Comparison of ENCODE assay signal across 1 cellular context in the genomic region with DNA sequence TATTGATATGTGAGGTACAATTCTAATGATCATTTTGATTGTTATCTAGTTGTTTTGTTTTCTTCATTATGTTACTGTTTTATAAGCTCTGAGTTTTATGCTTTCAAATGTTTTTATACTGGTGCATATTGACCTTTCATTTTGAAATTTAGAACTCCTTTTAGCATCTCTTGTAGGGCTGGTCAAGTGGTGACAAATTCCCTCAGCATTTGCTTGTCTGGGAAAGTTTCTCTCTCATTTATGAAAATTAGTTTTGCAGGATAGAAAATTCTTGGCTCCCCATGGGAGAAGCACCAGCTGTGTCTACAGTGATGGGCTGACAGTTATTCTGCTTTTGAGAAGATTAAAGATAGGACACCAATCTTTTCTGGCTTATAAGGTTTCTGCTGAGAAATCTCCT.
TF ChIP-seq lines count a peak whose summit lies in the region.

No MANE protein-coding gene starts in this region.

TF ChIP-seq in GM12878, 131 proteins besides CTCF, POLR2A, EP300 and RAD21 (continued from another document):
- TF ChIP-seq, protein P1, sequence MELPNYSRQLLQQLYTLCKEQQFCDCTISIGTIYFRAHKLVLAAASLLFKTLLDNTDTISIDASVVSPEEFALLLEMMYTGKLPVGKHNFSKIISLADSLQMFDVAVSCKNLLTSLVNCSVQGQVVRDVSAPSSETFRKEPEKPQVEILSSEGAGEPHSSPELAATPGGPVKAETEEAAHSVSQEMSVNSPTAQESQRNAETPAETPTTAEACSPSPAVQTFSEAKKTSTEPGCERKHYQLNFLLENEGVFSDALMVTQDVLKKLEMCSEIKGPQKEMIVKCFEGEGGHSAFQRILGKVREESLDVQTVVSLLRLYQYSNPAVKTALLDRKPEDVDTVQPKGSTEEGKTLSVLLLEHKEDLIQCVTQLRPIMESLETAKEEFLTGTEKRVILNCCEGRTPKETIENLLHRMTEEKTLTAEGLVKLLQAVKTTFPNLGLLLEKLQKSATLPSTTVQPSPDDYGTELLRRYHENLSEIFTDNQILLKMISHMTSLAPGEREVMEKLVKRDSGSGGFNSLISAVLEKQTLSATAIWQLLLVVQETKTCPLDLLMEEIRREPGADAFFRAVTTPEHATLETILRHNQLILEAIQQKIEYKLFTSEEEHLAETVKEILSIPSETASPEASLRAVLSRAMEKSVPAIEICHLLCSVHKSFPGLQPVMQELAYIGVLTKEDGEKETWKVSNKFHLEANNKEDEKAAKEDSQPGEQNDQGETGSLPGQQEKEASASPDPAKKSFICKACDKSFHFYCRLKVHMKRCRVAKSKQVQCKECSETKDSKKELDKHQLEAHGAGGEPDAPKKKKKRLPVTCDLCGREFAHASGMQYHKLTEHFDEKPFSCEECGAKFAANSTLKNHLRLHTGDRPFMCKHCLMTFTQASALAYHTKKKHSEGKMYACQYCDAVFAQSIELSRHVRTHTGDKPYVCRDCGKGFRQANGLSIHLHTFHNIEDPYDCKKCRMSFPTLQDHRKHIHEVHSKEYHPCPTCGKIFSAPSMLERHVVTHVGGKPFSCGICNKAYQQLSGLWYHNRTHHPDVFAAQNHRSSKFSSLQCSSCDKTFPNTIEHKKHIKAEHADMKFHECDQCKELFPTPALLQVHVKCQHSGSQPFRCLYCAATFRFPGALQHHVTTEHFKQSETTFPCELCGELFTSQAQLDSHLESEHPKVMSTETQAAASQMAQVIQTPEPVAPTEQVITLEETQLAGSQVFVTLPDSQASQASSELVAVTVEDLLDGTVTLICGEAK (IDR thresholded peaks at IDR 0.05; ENCODE audit: borderline replicate concordance), result no peak
- TF ChIP-seq, protein P2, sequence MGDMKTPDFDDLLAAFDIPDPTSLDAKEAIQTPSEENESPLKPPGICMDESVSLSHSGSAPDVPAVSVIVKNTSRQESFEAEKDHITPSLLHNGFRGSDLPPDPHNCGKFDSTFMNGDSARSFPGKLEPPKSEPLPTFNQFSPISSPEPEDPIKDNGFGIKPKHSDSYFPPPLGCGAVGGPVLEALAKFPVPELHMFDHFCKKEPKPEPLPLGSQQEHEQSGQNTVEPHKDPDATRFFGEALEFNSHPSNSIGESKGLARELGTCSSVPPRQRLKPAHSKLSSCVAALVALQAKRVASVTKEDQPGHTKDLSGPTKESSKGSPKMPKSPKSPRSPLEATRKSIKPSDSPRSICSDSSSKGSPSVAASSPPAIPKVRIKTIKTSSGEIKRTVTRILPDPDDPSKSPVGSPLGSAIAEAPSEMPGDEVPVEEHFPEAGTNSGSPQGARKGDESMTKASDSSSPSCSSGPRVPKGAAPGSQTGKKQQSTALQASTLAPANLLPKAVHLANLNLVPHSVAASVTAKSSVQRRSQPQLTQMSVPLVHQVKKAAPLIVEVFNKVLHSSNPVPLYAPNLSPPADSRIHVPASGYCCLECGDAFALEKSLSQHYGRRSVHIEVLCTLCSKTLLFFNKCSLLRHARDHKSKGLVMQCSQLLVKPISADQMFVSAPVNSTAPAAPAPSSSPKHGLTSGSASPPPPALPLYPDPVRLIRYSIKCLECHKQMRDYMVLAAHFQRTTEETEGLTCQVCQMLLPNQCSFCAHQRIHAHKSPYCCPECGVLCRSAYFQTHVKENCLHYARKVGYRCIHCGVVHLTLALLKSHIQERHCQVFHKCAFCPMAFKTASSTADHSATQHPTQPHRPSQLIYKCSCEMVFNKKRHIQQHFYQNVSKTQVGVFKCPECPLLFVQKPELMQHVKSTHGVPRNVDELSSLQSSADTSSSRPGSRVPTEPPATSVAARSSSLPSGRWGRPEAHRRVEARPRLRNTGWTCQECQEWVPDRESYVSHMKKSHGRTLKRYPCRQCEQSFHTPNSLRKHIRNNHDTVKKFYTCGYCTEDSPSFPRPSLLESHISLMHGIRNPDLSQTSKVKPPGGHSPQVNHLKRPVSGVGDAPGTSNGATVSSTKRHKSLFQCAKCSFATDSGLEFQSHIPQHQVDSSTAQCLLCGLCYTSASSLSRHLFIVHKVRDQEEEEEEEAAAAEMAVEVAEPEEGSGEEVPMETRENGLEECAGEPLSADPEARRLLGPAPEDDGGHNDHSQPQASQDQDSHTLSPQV (IDR thresholded peaks at IDR 0.05), result no peak
- TF ChIP-seq CBX5 (IDR thresholded peaks at IDR 0.05; ENCODE audit: low read depth), result peak; percentile 95
- TF ChIP-seq WRNIP1 (IDR thresholded peaks at IDR 0.05; ENCODE audit: borderline replicate concordance, low read depth, low read length), result no peak
